In genomic region chr17:65374966-65375365, GRCh38 we compare ENCODE assay signal across 20 cellular contexts.
"Had no signal": no experiment of that assay in that cellular context is flagged by ENCODE, and none has a peak within 500 bp of the region (broad histone marks: within the 10 kb centered on the region; RNA-seq: fewer than 3 reads in every experiment).

No MANE protein-coding gene starts in this region.

- H3K27ac ChIP-seq: prostate gland, tibial artery had no signal

- H3K27ac Mint-ChIP-seq: activated CD4-positive, alpha-beta memory T cell treated with anti-CD3 and anti-CD28 coated beads for 36 hours; activated naive CD4-positive, alpha-beta T cell treated with anti-CD3 and anti-CD28 coated beads, Interleukin-2, amount 10 ng/mL, durations not matched to agents 7 days and 5 days; mesothelial cell of epicardium; natural killer cell; T-helper 1 cell treated with Interleukin-12 subunit alpha and Interleukin-12 subunit beta and Interleukin-4 antibody, amounts not matched to agents 30 μg/mL and 1 μg/mL, for 36 hours had no signal

- DNase-seq: activated CD4-positive, alpha-beta memory T cell treated with anti-CD3 and anti-CD28 coated beads for 36 hours; activated CD4-positive, alpha-beta T cell treated with anti-CD3 and anti-CD28 coated beads for 4 hours; activated CD4-positive, CD25-positive, alpha-beta regulatory T cell; activated effector memory CD4-positive, alpha-beta T cell treated with anti-CD3 and anti-CD28 coated beads, Interleukin-2, amount 50 U/mL, for 16 hours; activated naive CD4-positive, alpha-beta T cell treated with anti-CD3 and anti-CD28 coated beads, Interleukin-2, amount 10 ng/mL, durations not matched to agents 7 days and 5 days; amygdala; effector CD4-positive, alpha-beta T cell; foreskin melanocyte; left ventricle myocardium superior; mammary epithelial cell; natural killer cell; stimulated activated CD4-positive, alpha-beta T cell treated with anti-CD3 and anti-CD28 coated beads, Interleukin-12 subunit alpha, Interleukin-12 subunit beta, amount 100 ng/mL, for 4 hours; stimulated activated CD4-positive, alpha-beta T cell treated with anti-CD3 and anti-CD28 coated beads, Interleukin-4, amount 100 ng/mL, for 4 hours; stimulated activated naive CD8-positive, alpha-beta T cell treated with anti-CD3 and anti-CD28 coated beads, Interleukin-15, Interleukin-2, amounts not matched to agents 100 U/mL and 50 U/mL, for 24 hours; substantia nigra; T1000; tibial artery had no signal

- H3K36me3 Mint-ChIP-seq: activated CD4-positive, alpha-beta memory T cell treated with anti-CD3 and anti-CD28 coated beads for 36 hours; activated naive CD4-positive, alpha-beta T cell treated with anti-CD3 and anti-CD28 coated beads, Interleukin-2, amount 10 ng/mL, durations not matched to agents 7 days and 5 days; mesothelial cell of epicardium; natural killer cell had no signal

- H3K36me3 ChIP-seq: prostate gland, tibial artery had no signal

- H3K9me3 ChIP-seq: prostate gland, tibial artery had no signal

- ATAC-seq: left ventricle myocardium superior; natural killer cell; stimulated activated naive CD8-positive, alpha-beta T cell treated with anti-CD3 and anti-CD28 coated beads, Interleukin-15, Interleukin-2, amounts not matched to agents 100 U/mL and 50 U/mL, for 24 hours had no signal

- H3K9me3 Mint-ChIP-seq: activated CD4-positive, alpha-beta memory T cell treated with anti-CD3 and anti-CD28 coated beads for 36 hours; activated naive CD4-positive, alpha-beta T cell treated with anti-CD3 and anti-CD28 coated beads, Interleukin-2, amount 10 ng/mL, durations not matched to agents 7 days and 5 days; natural killer cell; T-helper 1 cell treated with Interleukin-12 subunit alpha and Interleukin-12 subunit beta and Interleukin-4 antibody, amounts not matched to agents 30 μg/mL and 1 μg/mL, for 36 hours had no signal

- H3K4me1 ChIP-seq: prostate gland, tibial artery had no signal

- H3K4me3 ChIP-seq: prostate gland, tibial artery had no signal

- H3K4me3 Mint-ChIP-seq: activated CD4-positive, alpha-beta memory T cell treated with anti-CD3 and anti-CD28 coated beads for 36 hours; activated naive CD4-positive, alpha-beta T cell treated with anti-CD3 and anti-CD28 coated beads, Interleukin-2, amount 10 ng/mL, durations not matched to agents 7 days and 5 days; mesothelial cell of epicardium; natural killer cell; T-helper 1 cell treated with Interleukin-12 subunit alpha and Interleukin-12 subunit beta and Interleukin-4 antibody, amounts not matched to agents 30 μg/mL and 1 μg/mL, for 36 hours had no signal
